Comparison of ENCODE assay signal across 8 cellular contexts in genomic region chr4:157978680-157979361, GRCh38.
A peak's percentile ranks its signal among the peaks of the same experiment; 100 is the strongest.
DNase-seq lines count a peak whose midpoint lies in the region; TF ChIP-seq lines count a peak whose summit lies in the region.

No MANE protein-coding gene starts in this region.

- peaks cover 7% of the 10 kb centered on the region for H3K9me3 Mint-ChIP-seq in MCF 10A (ENCODE audit: unreplicated experiment)

- no peaks in the 10 kb centered on the region for H3K27me3 Mint-ChIP-seq in MCF 10A (ENCODE audit: insufficient read depth, unreplicated experiment)

- peak; percentile 70 for TF ChIP-seq CTCF in LNCAP (IDR thresholded peaks at IDR 0.05)
- TF ChIP-seq CTCF in MCF 10A (IDR thresholded peaks at IDR 0.05; ENCODE audit: unreplicated experiment): peak; percentile 84

- intact Hi-C loops in MCF 10A (cut with micrococcal nuclease): loop anchor here (1.0 to 10.0 kb wide), 5 partner anchors 464 to 1504 kb away; partner anchors contain the start of gene PDGFC

- no TSS peak for BruUV-seq in MCF 10A (replicated peaks; lab: Mats Ljungman, UMichigan)

- peaks cover 15% of the 10 kb centered on the region for H3K4me1 Mint-ChIP-seq in MCF 10A (ENCODE audit: insufficient read depth, unreplicated experiment)

- DNase-seq in NCI-H1436 (lab: John Stamatoyannopoulos, UW) (peak; percentile 4), NCI-H1436 treated with DMSO at 0.1 percent for 48 hours (lab: John Stamatoyannopoulos, UW) (no peak), H4 (ENCODE audit: low spot score) (peak; percentile 77), RPMI7951 (ENCODE audit: low read depth) (peak; percentile 69), MCF 10A (ENCODE audit: unreplicated experiment) (peak; percentile 68), iPS-NIHi7 (ENCODE audit: extremely low spot score) (peak; percentile 72), smooth muscle cell of the brain vasculature (ENCODE audit: low read depth, low spot score) (peak; percentile 37)

- H3K27ac Mint-ChIP-seq in MCF 10A (ENCODE audit: low read depth, unreplicated experiment): no peak overlapping the region

- peak overlapping the region; percentile 48 for H3K4me3 Mint-ChIP-seq in MCF 10A (ENCODE audit: unreplicated experiment)

- POLR2A ChIA-PET in MCF 10A (lab: Yijun Ruan, JAX): interaction anchor here (1.4 kb wide), 1 partner anchor 759 kb away, joined by 3 read pairs; no protein-coding TSS in a partner anchor

- H3K36me3 Mint-ChIP-seq in MCF 10A (ENCODE audit: insufficient read depth, unreplicated experiment): no peaks in the 10 kb centered on the region

- CTCF ChIA-PET in MCF 10A (lab: Yijun Ruan, JAX): interaction anchor here (0.7 to 2.1 kb wide), 10 partner anchors 9 to 816 kb away, joined by 3 to 25 read pairs (median 3); no protein-coding TSS in a partner anchor
